19 cellular contexts compared by ENCODE assay signal in the genomic region with DNA sequence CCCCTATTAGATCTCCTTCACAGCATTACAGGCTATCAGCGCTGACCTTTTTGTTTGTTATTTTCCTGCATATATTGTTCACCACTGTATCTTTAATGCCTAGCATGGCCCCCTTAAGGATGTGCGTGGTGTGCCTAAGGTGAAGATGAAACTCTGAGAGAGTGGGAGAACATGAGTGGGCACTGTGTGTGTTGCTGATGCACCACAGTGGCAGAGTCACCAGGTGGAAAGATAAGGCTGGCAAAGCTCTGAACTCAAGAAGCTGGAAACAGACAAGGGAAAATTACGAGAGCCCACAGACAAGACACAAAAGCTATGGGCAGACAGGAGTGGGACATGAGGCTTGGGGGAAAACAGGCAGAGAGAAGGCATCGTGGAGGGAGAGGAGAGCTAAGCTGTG.
A peak's percentile ranks its signal among the peaks of the same experiment; 100 is the strongest.
DNase-seq lines count a peak whose midpoint lies in the region; ATAC-seq, FAIRE-seq and TF ChIP-seq lines count a peak whose summit lies in the region.
"Had no signal": no experiment of that assay in that cellular context is flagged by ENCODE, and none has a peak within 500 bp of the region (broad histone marks: within the 10 kb centered on the region; RNA-seq: fewer than 3 reads in every experiment).

No MANE protein-coding gene starts in this region.

- H3K79me2 ChIP-seq in HepG2 (ENCODE audit: insufficient read depth, low read length) (no peaks in the 10 kb centered on the region), neural progenitor cell (ENCODE audit: low read depth) (no peaks in the 10 kb centered on the region), trophoblast cell (ENCODE audit: control insufficient read depth, insufficient read depth, low read length, poor library complexity) (no peaks in the 10 kb centered on the region)

- H3K4me3 Mint-ChIP-seq in neural progenitor cell = no peak overlapping the region
- no peak overlapping the region for H3K4me3 Mint-ChIP-seq in stimulated activated effector memory CD8-positive, alpha-beta T cell treated with anti-CD3 and anti-CD28 coated beads, Interleukin-12 subunit alpha, Interleukin-12 subunit beta, amount 100 ng/mL, for 72 hours
- H3K4me3 Mint-ChIP-seq: CD4-positive, alpha-beta T cell; H9 had no signal

- FAIRE-seq in HepG2 (lab: Jason Lieb, UNC) = no peak
- FAIRE-seq: A549, D721Med, G401.6, GM12891, GM19239, H1 had no signal

- H3K23ac ChIP-seq in trophoblast cell (ENCODE audit: low read length) = no peak overlapping the region

- H3K36me3 Mint-ChIP-seq in neural progenitor cell = peaks cover 17% of the 10 kb centered on the region
- no peaks in the 10 kb centered on the region for H3K36me3 Mint-ChIP-seq in stimulated activated effector memory CD8-positive, alpha-beta T cell treated with anti-CD3 and anti-CD28 coated beads, Interleukin-12 subunit alpha, Interleukin-12 subunit beta, amount 100 ng/mL, for 72 hours

- H3K27ac Mint-ChIP-seq in neural progenitor cell = peak overlapping the region; percentile 75
- peak overlapping the region; percentile 60 for H3K27ac Mint-ChIP-seq in stimulated activated effector memory CD8-positive, alpha-beta T cell treated with anti-CD3 and anti-CD28 coated beads, Interleukin-12 subunit alpha, Interleukin-12 subunit beta, amount 100 ng/mL, for 72 hours
- H3K27ac Mint-ChIP-seq: CD4-positive, alpha-beta T cell had no signal

- no peak overlapping the region for H4K91ac ChIP-seq in trophoblast cell (ENCODE audit: low read depth, low read length)

- H3K27me3 ChIP-seq in HepG2 (ENCODE audit: control insufficient read depth in 1 of 2, insufficient read depth in 2 of 2, low read length in 2 of 2) (no peaks in the 10 kb centered on the region), right lobe of liver (no peaks in the 10 kb centered on the region), neural progenitor cell (no peaks in the 10 kb centered on the region), trophoblast cell (ENCODE audit: insufficient read depth, low read length) (no peaks in the 10 kb centered on the region)

- H3K18ac ChIP-seq in trophoblast cell (ENCODE audit: low read length) = no peak overlapping the region

- no peaks in the 10 kb centered on the region for H3K79me1 ChIP-seq in trophoblast cell (ENCODE audit: low read length)

- no peak overlapping the region for H4K8ac ChIP-seq in trophoblast cell (ENCODE audit: low read depth, low read length)

- H3K4me2 ChIP-seq in HepG2 (ENCODE audit: low read depth, low read length) = no peak overlapping the region
- H3K4me2 ChIP-seq in neural progenitor cell = no peak overlapping the region
- no peak overlapping the region for H3K4me2 ChIP-seq in trophoblast cell (ENCODE audit: low read length)
- H3K4me2 ChIP-seq: A549 had no signal

- intact Hi-C loops in HepG2 (cut with micrococcal nuclease; ENCODE audit: unreplicated experiment) = no loop called here
- intact Hi-C loops in right lobe of liver (cut with DNase I) = no loop called here

- TF ChIP-seq EP300 in HepG2 (IDR thresholded peaks at IDR 0.05; ENCODE audit: low read depth in 2 of 2, low read length in 2 of 2) (no peak), HepG2 (CRISPR knock-in tag; IDR thresholded peaks at IDR 0.05; ENCODE audit: borderline replicate concordance) (no peak)

- H3K9ac ChIP-seq in HepG2 (ENCODE audit: insufficient read depth, low read depth, low read length) (no peak overlapping the region), neural progenitor cell (no peak overlapping the region), trophoblast cell (ENCODE audit: low read length) (no peak overlapping the region)

- TF ChIP-seq CTCF in HepG2 (CRISPR knock-in tag; IDR thresholded peaks at IDR 0.05) (no peak), right lobe of liver (IDR thresholded peaks at IDR 0.05) (no peak), neural progenitor cell (IDR thresholded peaks at IDR 0.05) (no peak)

- peaks cover 6 to 8% of the 10 kb centered on the region in 2 experiments; a peak in 4 of 5 replicates for H3K36me3 ChIP-seq in HepG2 (replicated peaks in 1 of 2; ENCODE audit: control insufficient read depth in 1 of 2, insufficient read depth in 2 of 2, low read length in 2 of 2)
- peaks cover 0 to 39% (median 10%) of the 10 kb centered on the region in 4 donors for H3K36me3 ChIP-seq in right lobe of liver
- no peaks in the 10 kb centered on the region for H3K36me3 ChIP-seq in neural progenitor cell
- H3K36me3 ChIP-seq in trophoblast cell (ENCODE audit: control insufficient read depth in 1 of 2, insufficient read depth in 2 of 2, low read length in 2 of 2) = peaks cover 0 to 6% of the 10 kb centered on the region in 2 experiments

- TF ChIP-seq POLR2A in HepG2 (IDR thresholded peaks at IDR 0.05; ENCODE audit: insufficient read depth in 1 of 2, low read depth in 2 of 2, low read length in 2 of 2) = no peak
- TF ChIP-seq POLR2A in right lobe of liver (IDR thresholded peaks at IDR 0.05) = no peak

- no peaks in the 10 kb centered on the region for H3K4me1 ChIP-seq in HepG2 (ENCODE audit: insufficient read depth, low read length)
- peaks cover 0 to 12% (median 3%) of the 10 kb centered on the region in 4 donors for H3K4me1 ChIP-seq in right lobe of liver
- peaks cover 13% of the 10 kb centered on the region for H3K4me1 ChIP-seq in neural progenitor cell
- H3K4me1 ChIP-seq in trophoblast cell (ENCODE audit: control insufficient read depth in 1 of 2, insufficient read depth in 2 of 2, low read length in 2 of 2) = no peaks in the 10 kb centered on the region
- H3K4me1 ChIP-seq: A549, Caco-2 had no signal

- no peak overlapping the region for H4K12ac ChIP-seq in trophoblast cell (ENCODE audit: low read depth, low read length)

- H3K4ac ChIP-seq in trophoblast cell (ENCODE audit: low read depth, low read length) = no peak overlapping the region

- ATAC-seq in HepG2 = no peak
- no peak for ATAC-seq in right lobe of liver
- ATAC-seq in stimulated activated effector memory CD8-positive, alpha-beta T cell treated with anti-CD3 and anti-CD28 coated beads, Interleukin-12 subunit alpha, Interleukin-12 subunit beta, amount 100 ng/mL, for 72 hours = no peak
- ATAC-seq: A549 had no signal

- no peak for TF ChIP-seq RAD21 in HepG2 (CRISPR knock-in tag; IDR thresholded peaks at IDR 0.05)

- CTCF ChIA-PET in HepG2 (lab: Yijun Ruan, JAX; ENCODE audit: low intra/inter-chr PET ratio, low total read pairs) = no interaction called here

- H3K27ac ChIP-seq in HepG2 (ENCODE audit: extremely low read length, insufficient read depth, low read length) (no peak overlapping the region), right lobe of liver (no peak overlapping the region), caudate nucleus (ENCODE audit: low read depth, low read length) (peak overlapping the region; percentile 18), neural progenitor cell (no peak overlapping the region), trophoblast cell (ENCODE audit: low read depth, low read length) (no peak overlapping the region)
- H3K27ac ChIP-seq: A549, C4-2B had no signal

- DNase-seq in HepG2 (ENCODE audit: low spot score) = no peak
- DNase-seq in right lobe of liver = no peak
- peak in 13 of 61 donors; percentile 8 to 74 (median 18) for DNase-seq in caudate nucleus (lab: John Stamatoyannopoulos, UW)
- DNase-seq in neural progenitor cell (ENCODE audit: low spot score) = no peak
- DNase-seq in stimulated activated effector memory CD8-positive, alpha-beta T cell treated with anti-CD3 and anti-CD28 coated beads, Interleukin-12 subunit alpha, Interleukin-12 subunit beta, amount 100 ng/mL, for 72 hours (ENCODE audit: low spot score in 2 of 2) = no peak
- DNase-seq in trophoblast cell = no peak
- DNase-seq in A172 (ENCODE audit: low spot score) = no peak
- DNase-seq in NK-92 treated with Interleukin-12 subunit alpha and Interleukin-12 subunit beta, amount 100 ng/mL, for 24 hours (lab: John Stamatoyannopoulos, UW) = no peak
- DNase-seq: AML-193; Caco-2; CD4-positive, alpha-beta T cell; H9 had no signal

- 97% methylated on average over 4 of the region's 4 CpGs for WGBS in HepG2 (ENCODE audit: low lambda C conversion rate)
- WGBS in right lobe of liver (ENCODE audit: insufficient coverage, low coverage, low lambda C conversion rate, missing lambda C conversion rate) = 97% methylated on average over 3 of the region's 4 CpGs
- no CpG with 5 or more reads among the region's 4 CpGs for WGBS in trophoblast cell (ENCODE audit: extremely low coverage, insufficient coverage, insufficient read length)

- H2BK120ac ChIP-seq in trophoblast cell (ENCODE audit: insufficient read depth, low read length, poor library complexity) = no peak overlapping the region

- H2AK5ac ChIP-seq in trophoblast cell (ENCODE audit: low read length) = no peak overlapping the region

- H3K9me3 ChIP-seq in HepG2 (ENCODE audit: low read length) (no peaks in the 10 kb centered on the region), right lobe of liver (no peaks in the 10 kb centered on the region), neural progenitor cell (ENCODE audit: low read depth) (no peaks in the 10 kb centered on the region), trophoblast cell (ENCODE audit: insufficient read depth, low read depth, low read length) (peaks cover 3% of the 10 kb centered on the region)
- H3K9me3 ChIP-seq: A549, Caco-2 had no signal

- POLR2A ChIA-PET in HepG2 (lab: Yijun Ruan, JAX) = no interaction called here

- H3K14ac ChIP-seq in trophoblast cell (ENCODE audit: low read length) = no peak overlapping the region

- H3K27me3 Mint-ChIP-seq in neural progenitor cell (ENCODE audit: insufficient read depth, low read depth) = peaks cover 3% of the 10 kb centered on the region
- H3K27me3 Mint-ChIP-seq: CD4-positive, alpha-beta T cell had no signal

- BruUV-seq in HepG2 (replicated peaks; lab: Mats Ljungman, UMichigan) = no TSS peak

- in situ Hi-C loops in HepG2 (cut with HindIII; ENCODE audit: extremely low pct_ligation_motif_present, low pct_unique_long_range_greater_than_20kb) = no loop called here

- H2AFZ ChIP-seq in HepG2 (ENCODE audit: low read length) = no peak overlapping the region
- H2AFZ ChIP-seq in neural progenitor cell (replicated peaks) = no peak overlapping the region
- no peak overlapping the region for H2AFZ ChIP-seq in trophoblast cell (ENCODE audit: insufficient read depth, low read length, poor library complexity)

- no peak overlapping the region for H2BK5ac ChIP-seq in trophoblast cell (ENCODE audit: low read depth, low read length, poor library complexity)

- H3F3A ChIP-seq in neural progenitor cell (ENCODE audit: low read depth) = no peaks in the 10 kb centered on the region

- H4K20me1 ChIP-seq in HepG2 (ENCODE audit: insufficient read depth, low read length) (no peaks in the 10 kb centered on the region), neural progenitor cell (ENCODE audit: low read depth) (no peaks in the 10 kb centered on the region)

- H2BK12ac ChIP-seq in trophoblast cell (ENCODE audit: low read length) = no peak overlapping the region

- peaks cover 13% of the 10 kb centered on the region for H3K4me1 Mint-ChIP-seq in neural progenitor cell
- peaks cover 6% of the 10 kb centered on the region for H3K4me1 Mint-ChIP-seq in stimulated activated effector memory CD8-positive, alpha-beta T cell treated with anti-CD3 and anti-CD28 coated beads, Interleukin-12 subunit alpha, Interleukin-12 subunit beta, amount 100 ng/mL, for 72 hours

- no peaks in the 10 kb centered on the region for H3K9me3 Mint-ChIP-seq in neural progenitor cell
- no peaks in the 10 kb centered on the region for H3K9me3 Mint-ChIP-seq in stimulated activated effector memory CD8-positive, alpha-beta T cell treated with anti-CD3 and anti-CD28 coated beads, Interleukin-12 subunit alpha, Interleukin-12 subunit beta, amount 100 ng/mL, for 72 hours
- H3K9me3 Mint-ChIP-seq: CD4-positive, alpha-beta T cell; H9 had no signal

- no peak overlapping the region for H3K4me3 ChIP-seq in HepG2 (replicated peaks in 1 of 3; ENCODE audit: insufficient read depth in 1 of 3, low read depth in 2 of 3, low read length in 3 of 3)
- no peak overlapping the region for H3K4me3 ChIP-seq in right lobe of liver
- no peak overlapping the region for H3K4me3 ChIP-seq in neural progenitor cell
- H3K4me3 ChIP-seq in trophoblast cell (ENCODE audit: low read depth, low read length) = no peak overlapping the region
- H3K4me3 ChIP-seq: A549 had no signal
